14 cellular contexts compared by ENCODE assay signal in genomic region chr15:49171790-49172189, GRCh38. TPM values are rescaled to one million over a fixed set of nuclear protein-coding genes. Genes with fewer than 3 reads are reported as not detected.
DNase-seq lines count a peak whose midpoint lies in the region; ATAC-seq, FAIRE-seq and TF ChIP-seq lines count a peak whose summit lies in the region.
"Had no signal": no experiment of that assay in that cellular context is flagged by ENCODE, and none has a peak within 500 bp of the region (broad histone marks: within the 10 kb centered on the region; RNA-seq: fewer than 3 reads in every experiment).

No MANE protein-coding gene starts in this region.

- dilution Hi-C loops in mammary epithelial cell (cut with HindIII; ENCODE audit: low sequenced_read_pairs) = no loop called here

- peaks cover 32% of the 10 kb centered on the region for H3K4me1 ChIP-seq in HepG2 (ENCODE audit: insufficient read depth, low read length)
- peaks cover 0 to 20% (median 7%) of the 10 kb centered on the region in 4 donors for H3K4me1 ChIP-seq in right lobe of liver
- H3K4me1 ChIP-seq in PC-3 (ENCODE audit: insufficient read depth, low read length) = peaks cover 12% of the 10 kb centered on the region; the same call in 1 of the 2 replicates
- H3K4me1 ChIP-seq in mammary epithelial cell (ENCODE audit: insufficient read depth, low read length) = peaks cover 4% of the 10 kb centered on the region
- peaks cover 8 to 20% (median 18%) of the 10 kb centered on the region in 4 donors for H3K4me1 ChIP-seq in esophagus muscularis mucosa

- in situ Hi-C loops in HepG2 (cut with HindIII; ENCODE audit: extremely low pct_ligation_motif_present, low pct_unique_long_range_greater_than_20kb) (no loop called here), mammary epithelial cell (cut with MboI; ENCODE audit: low sequenced_read_pairs in 2 of 2) (no loop called here)

- H2AFZ ChIP-seq in HepG2 (ENCODE audit: low read length) = no peak overlapping the region
- H2AFZ ChIP-seq in PC-3 (ENCODE audit: low read length) = peak overlapping the region; percentile 88
- no peak overlapping the region for H2AFZ ChIP-seq in mammary epithelial cell (ENCODE audit: low read depth, low read length)

- H3K36me3 ChIP-seq in HepG2 (replicated peaks in 1 of 2; ENCODE audit: control insufficient read depth in 1 of 2, insufficient read depth in 2 of 2, low read length in 2 of 2) (no peaks in the 10 kb centered on the region), right lobe of liver (no peaks in the 10 kb centered on the region), PC-3 (ENCODE audit: low read depth, low read length) (no peaks in the 10 kb centered on the region), mammary epithelial cell (ENCODE audit: insufficient read depth, low read length) (no peaks in the 10 kb centered on the region), esophagus muscularis mucosa (no peaks in the 10 kb centered on the region)

- no peak for TF ChIP-seq POLR2A in HepG2 (IDR thresholded peaks at IDR 0.05; ENCODE audit: insufficient read depth in 1 of 2, low read depth in 2 of 2, low read length in 2 of 2)
- no peak for TF ChIP-seq POLR2A in right lobe of liver (IDR thresholded peaks at IDR 0.05)
- no peak for TF ChIP-seq POLR2A in esophagus muscularis mucosa (IDR thresholded peaks at IDR 0.05; ENCODE audit: low read depth)

- no peaks in the 10 kb centered on the region for H3K27me3 Mint-ChIP-seq in type B pancreatic cell
- H3K27me3 Mint-ChIP-seq: B cell had no signal

- BruUV-seq in HepG2 (replicated peaks; lab: Mats Ljungman, UMichigan) (no TSS peak), PC-3 (replicated peaks; lab: Mats Ljungman, UMichigan) (no TSS peak), mammary epithelial cell (replicated peaks; lab: Mats Ljungman, UMichigan) (no TSS peak)

- peaks cover 17% of the 10 kb centered on the region for H3K4me1 Mint-ChIP-seq in type B pancreatic cell (ENCODE audit: unreplicated experiment)

- TF ChIP-seq EP300 in HepG2 (IDR thresholded peaks at IDR 0.05; ENCODE audit: low read depth in 2 of 2, low read length in 2 of 2) (no peak), HepG2 (CRISPR knock-in tag; IDR thresholded peaks at IDR 0.05; ENCODE audit: borderline replicate concordance) (no peak), esophagus muscularis mucosa (IDR thresholded peaks at IDR 0.05) (no peak)

- H3K9me2 ChIP-seq in PC-3 (replicated peaks; ENCODE audit: low read length) = no peaks in the 10 kb centered on the region

- 98% methylated on average over 12 of the region's 12 CpGs for WGBS in HepG2 (ENCODE audit: low lambda C conversion rate)
- 96% methylated on average over 10 of the region's 12 CpGs for WGBS in right lobe of liver (ENCODE audit: insufficient coverage, low coverage, low lambda C conversion rate, missing lambda C conversion rate)
- 92% methylated on average over 12 of the region's 12 CpGs for WGBS in mammary epithelial cell (ENCODE audit: low coverage, missing lambda C conversion rate)
- WGBS in esophagus muscularis mucosa = 98% methylated on average over 12 of the region's 12 CpGs

- no peak for DNase-seq in HepG2 (ENCODE audit: low spot score)
- no peak for DNase-seq in right lobe of liver
- DNase-seq in PC-3 = no peak
- DNase-seq in mammary epithelial cell = no peak
- DNase-seq in type B pancreatic cell (ENCODE audit: extremely low spot score, unreplicated experiment) = no peak
- DNase-seq in NCI-H2196 (lab: John Stamatoyannopoulos, UW; ENCODE audit: unreplicated experiment) = no peak
- DNase-seq in esophagus muscularis mucosa (ENCODE audit: extremely low spot score) = no peak
- DNase-seq: MM.1S, NCI-H2171, right cardiac atrium had no signal

- peak overlapping the region; percentile 71; the same call in 1 of the 2 replicates for H3K4me2 ChIP-seq in HepG2 (ENCODE audit: low read depth, low read length)
- H3K4me2 ChIP-seq in PC-3 (ENCODE audit: low read length) = peak overlapping the region; percentile 90
- H3K4me2 ChIP-seq in mammary epithelial cell (ENCODE audit: insufficient read depth, low read depth, low read length) = peak overlapping the region; percentile 71

- peaks cover 9% of the 10 kb centered on the region for H3K36me3 Mint-ChIP-seq in type B pancreatic cell

- H3K27me3 ChIP-seq in HepG2 (ENCODE audit: control insufficient read depth in 1 of 2, insufficient read depth in 2 of 2, low read length in 2 of 2) (no peaks in the 10 kb centered on the region), right lobe of liver (no peaks in the 10 kb centered on the region), PC-3 (ENCODE audit: low read length) (no peaks in the 10 kb centered on the region), mammary epithelial cell (ENCODE audit: insufficient read depth, low read length) (no peaks in the 10 kb centered on the region), esophagus muscularis mucosa (no peaks in the 10 kb centered on the region)

- peaks cover 7% of the 10 kb centered on the region for H3K9me3 Mint-ChIP-seq in type B pancreatic cell

- TF ChIP-seq RAD21 in HepG2 (CRISPR knock-in tag; IDR thresholded peaks at IDR 0.05) = no peak

- no peak for ATAC-seq in HepG2
- ATAC-seq in right lobe of liver = no peak
- no peak for ATAC-seq in PC-3
- no peak for ATAC-seq in HG02610 (IDR thresholded peaks at IDR 0.05; ENCODE audit: unreplicated experiment)
- ATAC-seq: right cardiac atrium had no signal

- FAIRE-seq in HepG2 (lab: Jason Lieb, UNC) = no peak
- FAIRE-seq: bronchial epithelial cell, endometrium had no signal

- H3K4me3 ChIP-seq in HepG2 (replicated peaks in 1 of 3; ENCODE audit: insufficient read depth in 1 of 3, low read depth in 2 of 3, low read length in 3 of 3) = no peak overlapping the region
- no peak overlapping the region for H3K4me3 ChIP-seq in right lobe of liver
- H3K4me3 ChIP-seq in PC-3 (ENCODE audit: low read length) = peak overlapping the region; percentile 87
- peak overlapping the region in 1 of 3 experiments; percentile 83 for H3K4me3 ChIP-seq in mammary epithelial cell (replicated peaks in 1 of 3; ENCODE audit: insufficient read depth in 1 of 3, low read depth in 2 of 3, low read length in 3 of 3)
- H3K4me3 ChIP-seq in esophagus muscularis mucosa = no peak overlapping the region

- H3K27ac Mint-ChIP-seq in type B pancreatic cell = no peak overlapping the region
- H3K27ac Mint-ChIP-seq: B cell had no signal

- no peaks in the 10 kb centered on the region for H3F3A ChIP-seq in PC-3 (ENCODE audit: low read length, unreplicated experiment)

- CTCF ChIA-PET in HepG2 (lab: Yijun Ruan, JAX; ENCODE audit: low intra/inter-chr PET ratio, low total read pairs) (no interaction called here), PC-3 (lab: Charles Lee) (no interaction called here), mammary epithelial cell (lab: Charles Lee; ENCODE audit: low non-redundant PET) (no interaction called here)

- H3K9ac ChIP-seq in HepG2 (ENCODE audit: insufficient read depth, low read depth, low read length) = no peak overlapping the region
- H3K9ac ChIP-seq in PC-3 (ENCODE audit: low read length) = peak overlapping the region; percentile 82; the same call in 1 of the 2 replicates
- no peak overlapping the region for H3K9ac ChIP-seq in mammary epithelial cell (ENCODE audit: insufficient read depth, low read length)

- H3K4me3 Mint-ChIP-seq in type B pancreatic cell = peak overlapping the region; percentile 96

- POLR2A ChIA-PET in HepG2 (lab: Yijun Ruan, JAX) = interaction anchor here (3.1 kb wide), 1 partner anchor 16 kb away, joined by 40 read pairs; the partner anchor contains the start of gene COPS2
- POLR2A ChIA-PET in PC-3 (lab: Charles Lee; ENCODE audit: unreplicated experiment) = no interaction called here

- intact Hi-C loops in HepG2 (cut with micrococcal nuclease; ENCODE audit: unreplicated experiment) = loop anchor here (2.0 kb wide), 1 partner anchor 17 kb away; the partner anchor contains the start of gene COPS2
- intact Hi-C loops in right lobe of liver (cut with DNase I) = no loop called here
- intact Hi-C loops in PC-3 (cut with micrococcal nuclease) = loop anchor here (1.0 kb wide), 1 partner anchor 16 kb away; no protein-coding TSS in a partner anchor
- intact Hi-C loops in mammary epithelial cell (cut with micrococcal nuclease) = no loop called here
- intact Hi-C loops in esophagus muscularis mucosa (cut with DNase I) = no loop called here

- H3K9me3 ChIP-seq in HepG2 (ENCODE audit: low read length) = no peaks in the 10 kb centered on the region
- H3K9me3 ChIP-seq in right lobe of liver = no peaks in the 10 kb centered on the region
- no peaks in the 10 kb centered on the region for H3K9me3 ChIP-seq in PC-3 (ENCODE audit: low read length)
- no peaks in the 10 kb centered on the region for H3K9me3 ChIP-seq in mammary epithelial cell (replicated peaks; ENCODE audit: insufficient read depth, low read length)
- no peaks in the 10 kb centered on the region for H3K9me3 ChIP-seq in esophagus muscularis mucosa

- H3K27ac ChIP-seq in HepG2 (ENCODE audit: extremely low read length, insufficient read depth, low read length) (no peak overlapping the region), right lobe of liver (no peak overlapping the region), PC-3 (ENCODE audit: low read length) (no peak overlapping the region), mammary epithelial cell (ENCODE audit: insufficient read depth, low read depth, low read length) (no peak overlapping the region), esophagus muscularis mucosa (replicated peaks in 1 of 4) (no peak overlapping the region)

- TF ChIP-seq CTCF in HepG2 (CRISPR knock-in tag; IDR thresholded peaks at IDR 0.05) (no peak), right lobe of liver (IDR thresholded peaks at IDR 0.05) (no peak), PC-3 (conservative IDR thresholded peaks at IDR 0.05; ENCODE audit: low read depth, low read length) (no peak), mammary epithelial cell (conservative IDR thresholded peaks at IDR 0.05 in 1 of 2, IDR thresholded peaks at IDR 0.05 in 1 of 2; ENCODE audit: extremely low read depth in 1 of 2, insufficient read depth in 1 of 2, low read depth in 1 of 2, low read length in 2 of 2) (no peak), type B pancreatic cell (conservative IDR thresholded peaks at IDR 0.05) (no peak), esophagus muscularis mucosa (IDR thresholded peaks at IDR 0.05) (no peak)

- H3K79me2 ChIP-seq in HepG2 (ENCODE audit: insufficient read depth, low read length) (peaks cover 15% of the 10 kb centered on the region), PC-3 (ENCODE audit: low read length) (peaks cover 47% of the 10 kb centered on the region), mammary epithelial cell (ENCODE audit: insufficient read depth, low read length) (peaks cover 61% of the 10 kb centered on the region)

- H4K20me1 ChIP-seq in HepG2 (ENCODE audit: insufficient read depth, low read length) (no peaks in the 10 kb centered on the region), PC-3 (ENCODE audit: low read length) (no peaks in the 10 kb centered on the region), mammary epithelial cell (ENCODE audit: insufficient read depth, low read length) (no peaks in the 10 kb centered on the region)

RNA-seq across cellular contexts. Expression of gene GALK2, which starts 1.7 kb away (rescaled TPM):
- total RNA-seq in HepG2 (2016; rRNA removed; fragmentation: Illumina TruSeq; extraction: Trizol) (32.8 and 45.5 TPM in 2 replicates), right lobe of liver (10 to 100 TPM; 22.5 to 35.4 (median 29.4) TPM), PC-3 (2014; rRNA removed) (27.2 and 34.6 TPM in 2 replicates), mammary epithelial cell (10 to 100 TPM; 24.7 to 25.0 TPM), type B pancreatic cell (ENCODE audit: low replicate concordance) (24.9 and 26.9 TPM in 2 replicates), esophagus muscularis mucosa (10 to 100 TPM; 34.5 to 50.3 (median 41.5) TPM)
- 72.1 and 80.6 TPM in 2 replicates for total RNA-seq in HepG2 (2016; cell fraction: cytosol; rRNA removed; fragmentation: Illumina TruSeq; extraction: Trizol; ENCODE audit: low read depth)
- 34.2 and 46.1 TPM in 2 replicates for total RNA-seq in HepG2 (2016; cell fraction: insoluble cytoplasmic fraction; rRNA removed; fragmentation: Illumina TruSeq; extraction: Trizol)
- total RNA-seq in HepG2 (2016; cell fraction: membrane; rRNA removed; fragmentation: Illumina TruSeq; extraction: Trizol) = 33.4 and 33.6 TPM in 2 replicates
- 29.3 and 32.8 TPM in 2 replicates for total RNA-seq in HepG2 (2016; cell fraction: nucleus; rRNA removed; fragmentation: Illumina TruSeq; extraction: Trizol)
- polyA plus RNA-seq in HepG2 (2011; rRNA removed) (15.5 and 17.6 TPM in 2 replicates), mammary epithelial cell (22.0 TPM)
- 17.8 and 18.0 TPM in 2 replicates for polyA plus RNA-seq in HepG2 (2011; cell fraction: cytosol; rRNA removed)
- 10.2 and 12.7 TPM in 2 replicates for polyA plus RNA-seq in HepG2 (2011; cell fraction: nucleus; rRNA removed)
- polyA plus RNA-seq in HepG2 (2012) = 11.5 and 15.3 TPM in 2 replicates
- polyA plus RNA-seq in HepG2 (2016; cell fraction: cytosol; fragmentation: Illumina TruSeq; extraction: Trizol; ENCODE audit: low read depth) = 1.6 and 1.9 TPM in 2 replicates
- polyA plus RNA-seq in HepG2 (2016; cell fraction: insoluble cytoplasmic fraction; fragmentation: Illumina TruSeq; extraction: Trizol; ENCODE audit: low read depth) = 29.5 and 33.0 TPM in 2 replicates
- 4.7 and 5.0 TPM in 2 replicates for polyA plus RNA-seq in HepG2 (2016; cell fraction: membrane; fragmentation: Illumina TruSeq; extraction: Trizol; ENCODE audit: low read depth)
- 15.1 and 15.4 TPM in 2 replicates for polyA plus RNA-seq in HepG2 (2016; cell fraction: nucleus; fragmentation: Illumina TruSeq; extraction: Trizol; ENCODE audit: insufficient read depth, low read depth)
- polyA minus RNA-seq in HepG2 (2011; rRNA and poly(A)+ RNA removed; ENCODE audit: low replicate concordance) = 26.0 and 77.8 TPM in 2 replicates
- polyA minus RNA-seq in HepG2 (2011; cell fraction: cytosol; rRNA and poly(A)+ RNA removed) = 18.2 and 19.0 TPM in 2 replicates
- 41.5 and 42.8 TPM in 2 replicates for polyA minus RNA-seq in HepG2 (2011; cell fraction: nucleus; rRNA and poly(A)+ RNA removed)
- 41.4 TPM for polyA minus RNA-seq in mammary epithelial cell

RNA-seq across cellular contexts. Expression of gene COPS2, which starts 16.4 kb away (rescaled TPM):
- total RNA-seq in HepG2 (2016; rRNA removed; fragmentation: Illumina TruSeq; extraction: Trizol) (66.3 and 138 TPM in 2 replicates), right lobe of liver (10 to 100 TPM; 23.1 to 38.9 (median 29.5) TPM), PC-3 (2014; rRNA removed) (30.4 TPM in 2 replicates), mammary epithelial cell (10 to 100 TPM; 44.7 to 88.3 TPM), type B pancreatic cell (ENCODE audit: low replicate concordance) (71.1 and 86.5 TPM in 2 replicates), esophagus muscularis mucosa (10 to 100 TPM; 55.2 to 69.4 (median 65.5) TPM)
- 16.9 and 17.5 TPM in 2 replicates for total RNA-seq in HepG2 (2016; cell fraction: cytosol; rRNA removed; fragmentation: Illumina TruSeq; extraction: Trizol; ENCODE audit: low read depth)
- 67.4 and 133 TPM in 2 replicates for total RNA-seq in HepG2 (2016; cell fraction: insoluble cytoplasmic fraction; rRNA removed; fragmentation: Illumina TruSeq; extraction: Trizol)
- 39.0 and 53.3 TPM in 2 replicates for total RNA-seq in HepG2 (2016; cell fraction: membrane; rRNA removed; fragmentation: Illumina TruSeq; extraction: Trizol)
- 49.0 and 49.9 TPM in 2 replicates for total RNA-seq in HepG2 (2016; cell fraction: nucleus; rRNA removed; fragmentation: Illumina TruSeq; extraction: Trizol)
- polyA plus RNA-seq in HepG2 (2011; rRNA removed) (25.7 and 37.8 TPM in 2 replicates), mammary epithelial cell (37.2 TPM)
- 15.6 and 21.6 TPM in 2 replicates for polyA plus RNA-seq in HepG2 (2011; cell fraction: cytosol; rRNA removed)
- polyA plus RNA-seq in HepG2 (2011; cell fraction: nucleus; rRNA removed) = 7.0 and 7.2 TPM in 2 replicates
- 58.5 and 91.3 TPM in 2 replicates for polyA plus RNA-seq in HepG2 (2012)
- 14.3 and 14.8 TPM in 2 replicates for polyA plus RNA-seq in HepG2 (2016; cell fraction: cytosol; fragmentation: Illumina TruSeq; extraction: Trizol; ENCODE audit: low read depth)
- polyA plus RNA-seq in HepG2 (2016; cell fraction: insoluble cytoplasmic fraction; fragmentation: Illumina TruSeq; extraction: Trizol; ENCODE audit: low read depth) = 152 and 162 TPM in 2 replicates
- 29.6 and 29.9 TPM in 2 replicates for polyA plus RNA-seq in HepG2 (2016; cell fraction: membrane; fragmentation: Illumina TruSeq; extraction: Trizol; ENCODE audit: low read depth)
- polyA plus RNA-seq in HepG2 (2016; cell fraction: nucleus; fragmentation: Illumina TruSeq; extraction: Trizol; ENCODE audit: insufficient read depth, low read depth) = 46.6 and 52.8 TPM in 2 replicates
- polyA minus RNA-seq in HepG2 (2011; rRNA and poly(A)+ RNA removed; ENCODE audit: low replicate concordance) = 8.9 and 27.8 TPM in 2 replicates
- 34.3 and 37.6 TPM in 2 replicates for polyA minus RNA-seq in HepG2 (2011; cell fraction: cytosol; rRNA and poly(A)+ RNA removed)
- 61.2 and 72.2 TPM in 2 replicates for polyA minus RNA-seq in HepG2 (2011; cell fraction: nucleus; rRNA and poly(A)+ RNA removed)
- 15.5 TPM for polyA minus RNA-seq in mammary epithelial cell

Comparison
In these comparisons a context has a peak if more than half of its experiments do, and no peak if none do; other contexts are left out.
1. intact Hi-C loops: an anchor here in HepG2 (2.0 kb wide) and PC-3 (1.0 kb wide); none called in right lobe of liver, mammary epithelial cell and esophagus muscularis mucosa.